ENCODE assay signal across 26 cellular contexts in the genomic region with DNA sequence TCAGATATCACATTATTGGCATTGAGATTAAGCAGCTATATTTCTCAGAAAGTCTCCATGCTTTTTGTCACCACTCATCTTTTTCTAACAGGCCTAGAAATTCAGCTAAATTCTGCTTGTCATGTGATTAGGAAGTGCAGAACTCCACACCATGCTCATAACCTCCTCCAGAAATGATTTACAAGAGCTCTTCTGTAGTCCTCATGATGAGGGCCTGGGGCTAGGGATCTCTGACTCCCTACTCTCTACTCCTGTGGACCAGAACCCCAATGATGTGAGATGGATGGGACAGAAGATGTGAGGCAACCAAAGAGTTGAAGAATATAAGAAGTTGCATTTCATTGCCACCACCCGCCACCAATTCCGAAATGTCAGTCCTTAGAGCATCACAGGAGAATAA.
"Had no signal": no experiment of that assay in that cellular context is flagged by ENCODE, and none has a peak within 500 bp of the region (broad histone marks: within the 10 kb centered on the region; RNA-seq: fewer than 3 reads in every experiment).

No MANE protein-coding gene starts in this region.

- H3K27ac Mint-ChIP-seq: mesothelial cell of epicardium; natural killer cell; stimulated activated naive CD8-positive, alpha-beta T cell treated with anti-CD3 and anti-CD28 coated beads, Interleukin-15, Interleukin-2, amounts not matched to agents 100 ng/mL and 50 ng/mL, for 24 hours had no signal

- H3K4me3 ChIP-seq: hepatocyte, left ventricle myocardium inferior, lung, pancreas, prostate gland, skin epidermis, suprapubic skin, thoracic aorta, tibial artery, upper lobe of right lung had no signal

- H3K27ac ChIP-seq: hepatocyte, left ventricle myocardium inferior, pancreas, prostate gland, skin epidermis, suprapubic skin, thoracic aorta, tibial artery, upper lobe of right lung had no signal

- H3K36me3 ChIP-seq: left ventricle myocardium inferior, pancreas, prostate gland, suprapubic skin, thoracic aorta, tibial artery, upper lobe of right lung had no signal

- ATAC-seq: natural killer cell, pancreas, right cardiac atrium, sciatic nerve, upper lobe of right lung had no signal

- H3K9me3 Mint-ChIP-seq: mesothelial cell of epicardium; natural killer cell; stimulated activated naive CD8-positive, alpha-beta T cell treated with anti-CD3 and anti-CD28 coated beads, Interleukin-15, Interleukin-2, amounts not matched to agents 100 ng/mL and 50 ng/mL, for 24 hours had no signal

- H3K9me3 ChIP-seq: left ventricle myocardium inferior, pancreas, prostate gland, suprapubic skin, thoracic aorta, tibial artery, upper lobe of right lung had no signal

- DNase-seq: islet precursor cell; left ventricle myocardium inferior; mesendoderm; naive B cell; natural killer cell; pancreas; posterior cingulate gyrus; retina; right cardiac atrium; stimulated activated CD4-positive, alpha-beta T cell treated with anti-CD3 and anti-CD28 coated beads, Interleukin-12 subunit alpha, Interleukin-12 subunit beta, amount 100 ng/mL, for 4 hours; stimulated activated CD4-positive, alpha-beta T cell treated with anti-CD3 and anti-CD28 coated beads, Interleukin-15, amount 100 ng/mL, for 24 hours; stimulated activated CD4-positive, alpha-beta T cell treated with anti-CD3 and anti-CD28 coated beads, Interleukin-2, amount 100 ng/mL, for 24 hours; stimulated activated CD4-positive, alpha-beta T cell treated with anti-CD3 and anti-CD28 coated beads, Interleukin-4, amount 100 ng/mL, for 1 hour; stimulated activated naive CD4-positive, alpha-beta T cell; tibial artery; trophoblast cell had no signal

- H3K4me3 Mint-ChIP-seq: mesothelial cell of epicardium; naive B cell; natural killer cell; stimulated activated naive CD8-positive, alpha-beta T cell treated with anti-CD3 and anti-CD28 coated beads, Interleukin-15, Interleukin-2, amounts not matched to agents 100 ng/mL and 50 ng/mL, for 24 hours had no signal

- H3K4me1 Mint-ChIP-seq: natural killer cell had no signal

- H3K36me3 Mint-ChIP-seq: mesothelial cell of epicardium, naive B cell, natural killer cell had no signal
